ENCODE assay signal across 8 cellular contexts in genomic region chr7:2527505-2528464, GRCh38.
DNase-seq lines count a peak whose midpoint lies in the region; ATAC-seq lines count a peak whose summit lies in the region.

No MANE protein-coding gene starts in this region.

- H3K4me3 Mint-ChIP-seq in stimulated activated naive CD8-positive, alpha-beta T cell treated with anti-CD3 and anti-CD28 coated beads, Interleukin-15, Interleukin-2, amounts not matched to agents 100 ng/mL and 50 ng/mL, for 24 hours: peak overlapping the region; percentile 61

- H3K27ac ChIP-seq in substantia nigra (ENCODE audit: low read depth, low read length, poor library complexity, severe bottlenecking): no peak overlapping the region

- peaks cover 72% of the 10 kb centered on the region for H3K4me1 Mint-ChIP-seq in stimulated activated naive CD8-positive, alpha-beta T cell treated with anti-CD3 and anti-CD28 coated beads, Interleukin-15, Interleukin-2, amounts not matched to agents 100 ng/mL and 50 ng/mL, for 24 hours (ENCODE audit: low read depth)

- no peak for ATAC-seq in HG02884 (IDR thresholded peaks at IDR 0.05; ENCODE audit: unreplicated experiment)

- peak; percentile 84 for DNase-seq in COR-L47 (lab: John Stamatoyannopoulos, UW)
- DNase-seq in NAMALWA (ENCODE audit: low spot score): peak; percentile 48
- DNase-seq in activated T-cell treated with anti-CD3 and anti-CD28 coated beads for 24 hours (ENCODE audit: low read depth): peak; percentile 47
- DNase-seq in glomerular visceral epithelial cell (ENCODE audit: extremely low spot score): peak; percentile 73
- no peak for DNase-seq in ecto neural progenitor cell (ENCODE audit: low spot score)
- DNase-seq in substantia nigra (lab: John Stamatoyannopoulos, UW): no peak

- H3K27ac Mint-ChIP-seq in stimulated activated naive CD8-positive, alpha-beta T cell treated with anti-CD3 and anti-CD28 coated beads, Interleukin-15, Interleukin-2, amounts not matched to agents 100 ng/mL and 50 ng/mL, for 24 hours: peak overlapping the region; percentile 92

- H3K36me3 Mint-ChIP-seq in stimulated activated naive CD8-positive, alpha-beta T cell treated with anti-CD3 and anti-CD28 coated beads, Interleukin-15, Interleukin-2, amounts not matched to agents 100 ng/mL and 50 ng/mL, for 24 hours (ENCODE audit: low read depth): peaks cover 5% of the 10 kb centered on the region

- H3K9me3 Mint-ChIP-seq in stimulated activated naive CD8-positive, alpha-beta T cell treated with anti-CD3 and anti-CD28 coated beads, Interleukin-15, Interleukin-2, amounts not matched to agents 100 ng/mL and 50 ng/mL, for 24 hours: no peaks in the 10 kb centered on the region

- no peaks in the 10 kb centered on the region for H3K27me3 Mint-ChIP-seq in stimulated activated naive CD8-positive, alpha-beta T cell treated with anti-CD3 and anti-CD28 coated beads, Interleukin-15, Interleukin-2, amounts not matched to agents 100 ng/mL and 50 ng/mL, for 24 hours

Comparison
In these comparisons a context has a peak if more than half of its experiments do, and no peak if none do; other contexts are left out.
1. DNase-seq: peak in COR-L47 (single experiment), NAMALWA (single experiment), activated T-cell treated with anti-CD3 and anti-CD28 coated beads for 24 hours (single experiment) and glomerular visceral epithelial cell (single experiment); none in ecto neural progenitor cell (single experiment) and substantia nigra (0 of 49).